In the genomic region with DNA sequence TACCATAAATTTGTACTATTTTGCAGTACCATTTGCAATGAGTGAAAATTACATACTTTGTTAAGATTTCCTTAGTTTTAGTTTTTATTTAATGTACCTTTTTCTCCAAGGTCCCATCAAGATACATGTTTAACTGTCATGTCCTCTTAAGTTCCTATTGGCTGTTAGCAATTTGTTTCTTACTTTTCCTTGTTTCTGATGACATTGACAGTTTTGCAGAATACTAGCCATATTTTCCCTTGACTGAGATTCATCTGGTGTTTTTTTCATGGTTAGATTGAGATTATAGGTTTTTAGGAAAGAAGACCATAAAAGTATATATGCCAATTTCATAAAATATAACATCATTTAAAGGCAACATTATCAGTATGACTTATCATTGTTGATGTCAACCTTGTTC, we compare ENCODE assay signal across 28 cellular contexts.
"Had no signal": no experiment of that assay in that cellular context is flagged by ENCODE, and none has a peak within 500 bp of the region (broad histone marks: within the 10 kb centered on the region; RNA-seq: fewer than 3 reads in every experiment).

No MANE protein-coding gene starts in this region.

- DNase-seq: colonic mucosa; cortex of kidney; dermis blood vessel endothelial cell; dorsolateral prefrontal cortex; effector CD4-positive, alpha-beta T cell; effector CD8-positive, alpha-beta T cell; effector memory CD4-positive, alpha-beta T cell; effector memory CD8-positive, alpha-beta T cell; endodermal cell; erythroblast; esophagus squamous epithelium; foreskin fibroblast; foreskin keratinocyte; foreskin melanocyte; gastrocnemius medialis; glutamatergic neuron; head of caudate nucleus; heart left ventricle; heart right ventricle had no signal

- FAIRE-seq: colon, endometrium, endothelial cell of umbilical vein, frontal cortex had no signal

- H3K27me3 ChIP-seq: colonic mucosa, dorsolateral prefrontal cortex, esophagus muscularis mucosa, esophagus squamous epithelium, foreskin keratinocyte, gastrocnemius medialis, gastroesophageal sphincter, heart left ventricle, heart right ventricle had no signal

- H3K36me3 ChIP-seq: colonic mucosa, esophagus muscularis mucosa, esophagus squamous epithelium, gastrocnemius medialis, gastroesophageal sphincter, heart left ventricle, heart right ventricle had no signal

- H3K9me3 ChIP-seq: colonic mucosa, esophagus muscularis mucosa, esophagus squamous epithelium, gastrocnemius medialis, gastroesophageal sphincter, heart left ventricle had no signal

- H3K4me1 ChIP-seq: colonic mucosa, esophagus muscularis mucosa, esophagus squamous epithelium, foreskin keratinocyte, gastrocnemius medialis, gastroesophageal sphincter, heart left ventricle, heart right ventricle had no signal

- H3K4me3 ChIP-seq: colonic mucosa, coronary artery, dorsolateral prefrontal cortex, esophagus muscularis mucosa, esophagus squamous epithelium, gastrocnemius medialis, gastroesophageal sphincter, heart left ventricle, heart right ventricle had no signal

- H3K27ac ChIP-seq: colonic mucosa, coronary artery, dorsolateral prefrontal cortex, epithelial cell of prostate, esophagus muscularis mucosa, esophagus squamous epithelium, foreskin keratinocyte, gastrocnemius medialis, gastroesophageal sphincter, heart left ventricle, heart right ventricle had no signal

- ATAC-seq: effector memory CD8-positive, alpha-beta T cell; esophagus mucosa; foreskin keratinocyte; gastrocnemius medialis; gastroesophageal sphincter; heart left ventricle; heart right ventricle had no signal
